In genomic region chr19:8571006-8571411, GRCh38 we compare ENCODE assay signal across 9 cellular contexts.
DNase-seq lines count a peak whose midpoint lies in the region; ATAC-seq lines count a peak whose summit lies in the region.
"Had no signal": no experiment of that assay in that cellular context is flagged by ENCODE, and none has a peak within 500 bp of the region (broad histone marks: within the 10 kb centered on the region; RNA-seq: fewer than 3 reads in every experiment).

No MANE protein-coding gene starts in this region.

- peaks cover 66 to 67% of the 10 kb centered on the region in 2 donors for H3K4me1 Mint-ChIP-seq in effector memory CD8-positive, alpha-beta T cell (ENCODE audit: low read depth in 2 of 2)

- H3K9me3 Mint-ChIP-seq in effector memory CD8-positive, alpha-beta T cell = no peaks in the 10 kb centered on the region

- H3K4me3 Mint-ChIP-seq in effector memory CD8-positive, alpha-beta T cell = peak overlapping the region; percentile 86 to 96

- DNase-seq in KBM-7 (peak; percentile 87), UCSD-AML1 (lab: John Stamatoyannopoulos, UW; ENCODE audit: unreplicated experiment) (peak; percentile 75), RKO (ENCODE audit: low spot score) (no peak), NCI-H2029 (lab: John Stamatoyannopoulos, UW) (no peak)
- peak; percentile 58 to 62 (median 59) for DNase-seq in effector memory CD8-positive, alpha-beta T cell
- DNase-seq in stimulated activated CD4-positive, alpha-beta T cell treated with anti-CD3 and anti-CD28 coated beads, Interleukin-2, amount 100 ng/mL, for 4 hours (ENCODE audit: low read depth) = peak; percentile 24

- H3K27me3 Mint-ChIP-seq in effector memory CD8-positive, alpha-beta T cell = no peaks in the 10 kb centered on the region

- ATAC-seq in effector memory CD8-positive, alpha-beta T cell (replicated peaks) = peak; percentile 39
- no peak for ATAC-seq in GM21529 (IDR thresholded peaks at IDR 0.05; ENCODE audit: unreplicated experiment)
- ATAC-seq in GM18519 (IDR thresholded peaks at IDR 0.05; ENCODE audit: low FRiP score, unreplicated experiment) = no peak
- ATAC-seq: gastrocnemius medialis had no signal

- peak overlapping the region; percentile 81 to 94 for H3K27ac Mint-ChIP-seq in effector memory CD8-positive, alpha-beta T cell

- in situ Hi-C loops in KBM-7 (cut with MboI; ENCODE audit: low pct_unique_long_range_greater_than_20kb, low sequenced_read_pairs) = no loop called here

- H3K36me3 Mint-ChIP-seq in effector memory CD8-positive, alpha-beta T cell (ENCODE audit: insufficient read depth) = peaks cover 77% of the 10 kb centered on the region

Comparison
In these comparisons a context has a peak if more than half of its experiments do, and no peak if none do; other contexts are left out.
1. DNase-seq: peak in KBM-7 (single experiment), UCSD-AML1 (single experiment), effector memory CD8-positive, alpha-beta T cell (3 of 3) and stimulated activated CD4-positive, alpha-beta T cell treated with anti-CD3 and anti-CD28 coated beads, Interleukin-2, amount 100 ng/mL, for 4 hours (single experiment); none in RKO (single experiment) and NCI-H2029 (single experiment).